ENCODE assay signal across 9 cellular contexts in the genomic region with DNA sequence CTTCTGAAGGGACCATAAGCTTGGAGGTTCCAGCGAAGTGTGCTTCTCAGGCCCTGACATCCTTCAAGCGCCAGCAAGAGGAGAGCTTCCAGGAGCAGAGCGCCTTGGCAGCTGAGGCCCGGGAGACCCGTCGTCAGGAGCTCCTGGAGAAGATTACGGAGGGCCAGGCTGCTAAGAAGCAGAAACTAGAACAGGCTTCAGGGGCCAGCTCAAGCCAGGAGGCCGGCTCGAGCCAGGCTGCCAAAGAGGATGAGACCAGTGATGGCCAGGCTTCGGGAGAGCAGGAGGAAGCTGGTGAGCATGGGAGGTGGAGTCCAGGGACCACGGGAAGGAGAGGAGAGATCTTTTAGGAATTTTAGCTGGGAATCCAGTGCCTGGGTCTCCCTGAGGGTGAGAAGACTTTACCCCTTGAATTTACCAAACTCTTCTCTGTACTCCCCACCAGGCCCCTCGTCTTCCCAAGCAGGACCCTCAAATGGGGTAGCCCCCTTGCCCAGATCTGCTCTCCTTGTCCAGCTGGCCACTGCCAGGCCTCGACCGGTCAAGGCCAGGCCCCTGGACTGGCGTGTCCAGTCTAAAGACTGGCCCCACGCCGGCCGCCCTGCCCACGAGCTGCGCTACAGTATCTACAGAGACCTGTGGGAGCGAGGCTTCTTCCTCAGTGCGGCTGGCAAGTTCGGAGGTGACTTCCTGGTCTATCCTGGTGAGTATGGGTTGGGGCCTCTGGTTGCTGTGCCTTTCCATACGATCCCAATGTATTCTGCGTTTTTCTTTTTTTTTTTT. TPM values are rescaled to one million over a fixed set of nuclear protein-coding genes. Genes with fewer than 3 reads are reported as not detected.
DNase-seq lines count a peak whose midpoint lies in the region; ATAC-seq and TF ChIP-seq lines count a peak whose summit lies in the region.
"Had no signal": no experiment of that assay in that cellular context is flagged by ENCODE, and none has a peak within 500 bp of the region (broad histone marks: within the 10 kb centered on the region; RNA-seq: fewer than 3 reads in every experiment).

No MANE protein-coding gene starts in this region.

- DNase-seq in Peyer's patch (no peak), epithelial cell of proximal tubule (ENCODE audit: low read depth) (no peak), progenitor cell of endocrine pancreas (ENCODE audit: low spot score, unreplicated experiment) (no peak), NCI-H2107 (lab: John Stamatoyannopoulos, UW) (no peak), hippocampal formation (lab: John Stamatoyannopoulos, UW) (no peak), COR-L47 (lab: John Stamatoyannopoulos, UW) (no peak)

- TF ChIP-seq CTCF in Peyer's patch (IDR thresholded peaks at IDR 0.05) (no peak), epithelial cell of proximal tubule (conservative IDR thresholded peaks at IDR 0.05; ENCODE audit: low read depth, low read length) (no peak), progenitor cell of endocrine pancreas (IDR thresholded peaks at IDR 0.05; ENCODE audit: unreplicated experiment) (no peak)

- no peak for ATAC-seq in GM18858 (IDR thresholded peaks at IDR 0.05; ENCODE audit: unreplicated experiment)

- H3K9ac ChIP-seq in ES-I3 (ENCODE audit: low read depth, low read length): peak overlapping the region; percentile 97

- peaks cover 12% of the 10 kb centered on the region for H3K36me3 Mint-ChIP-seq in progenitor cell of endocrine pancreas (ENCODE audit: insufficient read depth)

- H3K27me3 Mint-ChIP-seq in progenitor cell of endocrine pancreas: no peaks in the 10 kb centered on the region

- peak overlapping the region; percentile 88 for H3K4me3 Mint-ChIP-seq in progenitor cell of endocrine pancreas (ENCODE audit: low read depth)

- peak overlapping the region; percentile 98 to 100 (median 99) for H3K27ac ChIP-seq in Peyer's patch

- H3K4me1 Mint-ChIP-seq in progenitor cell of endocrine pancreas (ENCODE audit: low read depth): peaks cover 17% of the 10 kb centered on the region

- no peak for TF ChIP-seq POLR2A in Peyer's patch (IDR thresholded peaks at IDR 0.05)

- H3K9me3 Mint-ChIP-seq in progenitor cell of endocrine pancreas (ENCODE audit: low read depth): no peaks in the 10 kb centered on the region

- H3K27ac Mint-ChIP-seq in progenitor cell of endocrine pancreas: peak overlapping the region; percentile 95

- no peaks in the 10 kb centered on the region; the same call in 1 of the 2 replicates for H3K36me3 ChIP-seq in ES-I3 (ENCODE audit: insufficient read depth, low read length)
- H3K36me3 ChIP-seq in Peyer's patch: peaks cover 0 to 29% (median 0%) of the 10 kb centered on the region in 3 donors

- H3K4me1 ChIP-seq in ES-I3 (ENCODE audit: insufficient read depth, low read length) (no peaks in the 10 kb centered on the region; the same call in 1 of the 2 replicates), Peyer's patch (peaks cover 0 to 32% (median 14%) of the 10 kb centered on the region in 4 donors)

- no peaks in the 10 kb centered on the region for H3K27me3 ChIP-seq in Peyer's patch

- no peaks in the 10 kb centered on the region for H3K9me3 ChIP-seq in ES-I3 (ENCODE audit: control insufficient read depth, insufficient read depth, low read length)
- H3K9me3 ChIP-seq in Peyer's patch: no peaks in the 10 kb centered on the region

- H3K4me3 ChIP-seq in Peyer's patch (peak overlapping the region; percentile 77 to 93 (median 91)), epithelial cell of proximal tubule (ENCODE audit: low read depth, low read length) (peak overlapping the region; percentile 87)

RNA-seq across cellular contexts. Expression of gene TSEN34, which starts 0.8 kb away (rescaled TPM):
- 10 to 100 TPM; 29.7 to 50.4 (median 42.2) TPM for total RNA-seq in Peyer's patch
- 154 and 174 TPM in 2 replicates for total RNA-seq in epithelial cell of proximal tubule
- total RNA-seq in progenitor cell of endocrine pancreas: 38.6 and 39.7 TPM in 2 replicates

RNA-seq across cellular contexts. Expression of gene MBOAT7, which starts 2.5 kb away (rescaled TPM):
- 100 to 1,000 TPM in 3 of 4 donors, 10 to 100 TPM in 1; 85.8 to 370 (median 245) TPM for total RNA-seq in Peyer's patch
- 109 and 218 TPM in 2 replicates for total RNA-seq in epithelial cell of proximal tubule
- total RNA-seq in progenitor cell of endocrine pancreas: 91.5 and 99.1 TPM in 2 replicates

RNA-seq across cellular contexts. Expression of gene RPS9, which starts 8.8 kb away (rescaled TPM):
- total RNA-seq in Peyer's patch (1,000 to 10,000 TPM in 2 of 4 donors, 100 to 1,000 TPM in 2; 712 to 1,604 (median 941) TPM), epithelial cell of proximal tubule (2,374 and 2,446 TPM in 2 replicates), progenitor cell of endocrine pancreas (1,160 and 1,179 TPM in 2 replicates)

RNA-seq across cellular contexts. Expression of gene TMC4, which starts 18.9 kb away (rescaled TPM):
- total RNA-seq in Peyer's patch: 100 to 1,000 TPM in 3 of 4 donors, 10 to 100 TPM in 1; 38.0 to 281 (median 232) TPM
- 3.7 and 9.5 TPM in 2 replicates for total RNA-seq in epithelial cell of proximal tubule
- total RNA-seq in progenitor cell of endocrine pancreas: 119 and 125 TPM in 2 replicates
- total RNA-seq: RPMI7951 had no signal

RNA-seq across cellular contexts. Expression of gene LILRB3, which starts 30.9 kb away (rescaled TPM):
- total RNA-seq in Peyer's patch (10 to 100 TPM in 1 of 4 donors, 1 to 10 TPM in 2, not detected in 1; 3.1 to 16.5 (median 5.6) TPM), epithelial cell of proximal tubule (not detected in 2 replicates), progenitor cell of endocrine pancreas (0.50 TPM in 1 of 2 replicates, not detected in the other)
- total RNA-seq: RPMI7951 had no signal
